ENCODE assay signal across 17 cellular contexts in the genomic region with DNA sequence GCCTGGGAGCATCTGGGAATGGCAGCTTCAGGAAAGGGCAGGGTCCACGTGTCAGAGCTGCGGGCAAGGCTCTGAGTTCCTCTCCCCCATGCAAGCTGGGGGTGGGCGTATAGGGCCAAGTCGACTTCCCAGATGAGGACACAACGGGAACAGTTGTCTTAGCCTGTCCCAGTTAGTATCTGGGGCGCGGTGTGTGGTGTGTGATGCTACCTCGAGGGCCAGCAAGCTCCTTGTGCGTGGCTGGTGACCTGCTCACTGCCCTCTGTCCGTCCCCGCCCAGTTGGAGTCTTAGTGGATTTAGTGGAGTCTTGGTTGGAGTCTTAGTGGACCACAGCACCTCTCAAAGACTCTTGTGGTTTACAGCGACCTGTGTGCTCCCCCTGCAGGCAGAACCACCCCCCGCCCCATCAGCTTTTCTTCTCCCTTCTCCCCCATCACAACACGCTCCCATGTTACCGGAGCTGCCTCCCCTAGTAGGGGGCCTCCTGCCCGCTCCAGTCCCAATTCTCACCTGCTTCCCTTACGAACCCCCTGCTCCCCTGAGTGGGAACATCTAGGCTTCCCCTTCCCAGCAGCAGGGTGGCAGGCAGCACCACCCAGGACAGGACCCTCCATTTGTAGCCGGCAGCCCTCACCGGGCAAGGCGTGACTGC. TPM values are rescaled to one million over a fixed set of nuclear protein-coding genes. Genes with fewer than 3 reads are reported as not detected.
A peak's percentile ranks its signal among the peaks of the same experiment; 100 is the strongest.
DNase-seq lines count a peak whose midpoint lies in the region; ATAC-seq and TF ChIP-seq lines count a peak whose summit lies in the region.
"Had no signal": no experiment of that assay in that cellular context is flagged by ENCODE, and none has a peak within 500 bp of the region (broad histone marks: within the 10 kb centered on the region; RNA-seq: fewer than 3 reads in every experiment).

No MANE protein-coding gene starts in this region.

- intact Hi-C loops in posterior vena cava (cut with DNase I) = loop anchor here in 1 of 2 donors (10.0 kb wide), 1 partner anchor 471 kb away; no protein-coding TSS in a partner anchor

- no peaks in the 10 kb centered on the region for H3K9me3 Mint-ChIP-seq in effector memory CD8-positive, alpha-beta T cell
- H3K9me3 Mint-ChIP-seq: activated CD4-positive, alpha-beta memory T cell treated with anti-CD3 and anti-CD28 coated beads, Interleukin-2, amount 10 ng/mL, durations not matched to agents 7 days and 5 days; activated T-cell treated with anti-CD3 and anti-CD28 coated beads, Interleukin-2, amount 50 U/mL, for 72 hours; naive thymus-derived CD4-positive, alpha-beta T cell had no signal

- TF ChIP-seq CTCF in LNCaP clone FGC (IDR thresholded peaks at IDR 0.05; ENCODE audit: control insufficient read depth, extremely low read depth, insufficient read depth) = peak; percentile 17; the same call in 1 of the 2 replicates

- H3K27ac Mint-ChIP-seq in effector memory CD8-positive, alpha-beta T cell = no peak overlapping the region
- H3K27ac Mint-ChIP-seq: activated CD4-positive, alpha-beta memory T cell treated with anti-CD3 and anti-CD28 coated beads, Interleukin-2, amount 10 ng/mL, durations not matched to agents 7 days and 5 days; activated T-cell treated with anti-CD3 and anti-CD28 coated beads, Interleukin-2, amount 50 U/mL, for 72 hours; naive thymus-derived CD4-positive, alpha-beta T cell; progenitor cell of endocrine pancreas had no signal

- no peak overlapping the region for H3K4me3 ChIP-seq in LNCaP clone FGC (ENCODE audit: low read depth, low read length)
- H3K4me3 ChIP-seq: breast epithelium, esophagus squamous epithelium, left ventricle myocardium inferior had no signal

- H3K36me3 Mint-ChIP-seq in effector memory CD8-positive, alpha-beta T cell (ENCODE audit: insufficient read depth) = peaks cover 3% of the 10 kb centered on the region
- H3K36me3 Mint-ChIP-seq: naive thymus-derived CD4-positive, alpha-beta T cell had no signal

- no peak for ATAC-seq in effector memory CD8-positive, alpha-beta T cell (replicated peaks)
- ATAC-seq in GM21723 (IDR thresholded peaks at IDR 0.05; ENCODE audit: unreplicated experiment) = no peak

- peaks cover 0 to 12% of the 10 kb centered on the region in 2 donors for H3K27me3 Mint-ChIP-seq in effector memory CD8-positive, alpha-beta T cell
- H3K27me3 Mint-ChIP-seq: activated CD4-positive, alpha-beta memory T cell treated with anti-CD3 and anti-CD28 coated beads, Interleukin-2, amount 10 ng/mL, durations not matched to agents 7 days and 5 days; naive thymus-derived CD4-positive, alpha-beta T cell had no signal

- H3K4me3 Mint-ChIP-seq in effector memory CD8-positive, alpha-beta T cell = peak overlapping the region; percentile 39 to 50
- H3K4me3 Mint-ChIP-seq: activated CD4-positive, alpha-beta memory T cell treated with anti-CD3 and anti-CD28 coated beads, Interleukin-2, amount 10 ng/mL, durations not matched to agents 7 days and 5 days; activated T-cell treated with anti-CD3 and anti-CD28 coated beads, Interleukin-2, amount 50 U/mL, for 72 hours; naive thymus-derived CD4-positive, alpha-beta T cell had no signal

- H3K4me1 Mint-ChIP-seq in effector memory CD8-positive, alpha-beta T cell (ENCODE audit: low read depth in 2 of 2) = peaks cover 4 to 5% of the 10 kb centered on the region in 2 donors

- DNase-seq in NCI-H82 (lab: John Stamatoyannopoulos, UW) (peak; percentile 11), NCI-H82 treated with DMSO at 0.1 percent for 48 hours (lab: John Stamatoyannopoulos, UW; ENCODE audit: unreplicated experiment) (no peak), LNCaP clone FGC (ENCODE audit: low read depth) (no peak), posterior vena cava (ENCODE audit: low spot score) (peak; percentile 54), NCI-H187 treated with DMSO at 0.1 percent for 48 hours (lab: John Stamatoyannopoulos, UW) (no peak)
- DNase-seq in effector memory CD8-positive, alpha-beta T cell = peak in 1 of 3 experiments; percentile 15
- DNase-seq in effector CD4-positive, alpha-beta T cell = no peak
- DNase-seq: esophagus squamous epithelium had no signal

RNA-seq across cellular contexts. Expression of gene ASPG, which starts 8.7 kb away (rescaled TPM):
- total RNA-seq in posterior vena cava = 1 to 10 TPM; 1.3 to 3.2 TPM
- total RNA-seq: A172; activated CD4-positive, alpha-beta memory T cell treated with anti-CD3 and anti-CD28 coated beads, Interleukin-2, amount 10 ng/mL, durations not matched to agents 7 days and 5 days; HT1080; progenitor cell of endocrine pancreas had no signal

RNA-seq across cellular contexts. Expression of gene KIF26A, which starts 44.2 kb away (rescaled TPM):
- 1 to 10 TPM; 5.0 to 6.9 TPM for total RNA-seq in posterior vena cava

Comparison
In these comparisons a context has a peak if more than half of its experiments do, and no peak if none do; other contexts are left out.
1. DNase-seq: peak in NCI-H82 (single experiment) and posterior vena cava (single experiment); none in NCI-H82 treated with DMSO at 0.1 percent for 48 hours (single experiment), LNCaP clone FGC (single experiment), effector CD4-positive, alpha-beta T cell (single experiment) and NCI-H187 treated with DMSO at 0.1 percent for 48 hours (single experiment).